In genomic region chr2:96407041-96407918, GRCh38 we compare ENCODE assay signal across 8 cellular contexts.
DNase-seq lines count a peak whose midpoint lies in the region; ATAC-seq and TF ChIP-seq lines count a peak whose summit lies in the region.

No MANE protein-coding gene starts in this region.

- H3K27ac Mint-ChIP-seq in brain: peak overlapping the region; percentile 9 to 92 (median 91)

- WGBS in iPS DF 6.9 (ENCODE audit: insufficient coverage, insufficient read length): no CpG with 5 or more reads among the region's 20 CpGs
- 20 to 24% (median 21%) methylated on average over 18 to 20 of the region's 20 CpGs for WGBS in spleen, 5 donors

- H3K4me1 ChIP-seq in ACC112 (ENCODE audit: control insufficient read depth, insufficient read depth, low read length, unreplicated experiment): peaks cover 7% of the 10 kb centered on the region
- H3K4me1 ChIP-seq in iPS DF 6.9 (ENCODE audit: control insufficient read depth, insufficient read depth, low read length): peaks cover 8% of the 10 kb centered on the region
- H3K4me1 ChIP-seq in spleen: peaks cover 6 to 44% (median 21%) of the 10 kb centered on the region in 6 donors

- TF ChIP-seq CTCF in VCaP (conservative IDR thresholded peaks at IDR 0.05): peak; percentile 86
- TF ChIP-seq CTCF in brain (conservative IDR thresholded peaks at IDR 0.05): peak; percentile 88 to 91
- peak; percentile 60 to 86 (median 79) for TF ChIP-seq CTCF in spleen (IDR thresholded peaks at IDR 0.05 in 8 of 11, conservative IDR thresholded peaks at IDR 0.05 in 3 of 11)

- H3K27ac ChIP-seq in ACC112 (ENCODE audit: low read depth, low read length) (no peak overlapping the region), VCaP (no peak overlapping the region), iPS DF 6.9 (ENCODE audit: low read length) (no peak overlapping the region), spleen (peak overlapping the region in 4 of 8 donors; percentile 29 to 56 (median 39))

- no peak overlapping the region for H3K4me3 ChIP-seq in ACC112 (ENCODE audit: low read depth, low read length)
- no peak overlapping the region for H3K4me3 ChIP-seq in iPS DF 6.9 (ENCODE audit: low read length)
- H3K4me3 ChIP-seq in spleen: peak overlapping the region in 1 of 8 donors; percentile 15

- ATAC-seq in GM18502 (IDR thresholded peaks at IDR 0.05; ENCODE audit: poor library complexity, unreplicated experiment): peak; percentile 55
- ATAC-seq in GM21526 (IDR thresholded peaks at IDR 0.05; ENCODE audit: low FRiP score, unreplicated experiment): no peak

- H3K9me3 Mint-ChIP-seq in brain: peaks cover 0 to 5% (median 0%) of the 10 kb centered on the region in 5 experiments

- H3K27me3 ChIP-seq in ACC112 (ENCODE audit: insufficient read depth, low read length): no peaks in the 10 kb centered on the region
- no peaks in the 10 kb centered on the region for H3K27me3 ChIP-seq in iPS DF 6.9 (ENCODE audit: control insufficient read depth, insufficient read depth, low read length)
- H3K27me3 ChIP-seq in spleen (replicated peaks in 1 of 7): no peaks in the 10 kb centered on the region

- H3K79me2 ChIP-seq in ACC112 (ENCODE audit: control insufficient read depth, insufficient read depth, low read length, unreplicated experiment): no peaks in the 10 kb centered on the region

- TF ChIP-seq POLR2A in spleen (IDR thresholded peaks at IDR 0.05): no peak

- H3K27me3 Mint-ChIP-seq in brain: peaks cover 9% of the 10 kb centered on the region

- H3K36me3 Mint-ChIP-seq in brain: no peaks in the 10 kb centered on the region

- H2AFZ ChIP-seq in ACC112 (ENCODE audit: low read length, unreplicated experiment): peak overlapping the region; percentile 53

- H3K9me3 ChIP-seq in iPS DF 6.9 (ENCODE audit: control insufficient read depth, insufficient read depth, low read length) (no peaks in the 10 kb centered on the region), spleen (no peaks in the 10 kb centered on the region)

- peak; percentile 76 for DNase-seq in NCI-H1694 (lab: John Stamatoyannopoulos, UW)
- DNase-seq in iPS DF 6.9 (ENCODE audit: low read depth, low spot score): peak; percentile 77
- DNase-seq in spleen: peak; percentile 89

- intact Hi-C loops in spleen (cut with DNase I; ENCODE audit: low total_unique reads): loop anchor here (5.0 kb wide), 1 partner anchor 100 kb away; the partner anchor contains the start of gene NEURL3

- H3K4me1 Mint-ChIP-seq in brain: peaks cover 57% of the 10 kb centered on the region

- H3K4me3 Mint-ChIP-seq in brain: peak overlapping the region in 3 of 5 experiments; percentile 47 to 72 (median 63)

- H3K36me3 ChIP-seq in ACC112 (ENCODE audit: insufficient read depth, low read length): no peaks in the 10 kb centered on the region
- H3K36me3 ChIP-seq in iPS DF 6.9 (ENCODE audit: control insufficient read depth, insufficient read depth, low read length): no peaks in the 10 kb centered on the region
- no peaks in the 10 kb centered on the region for H3K36me3 ChIP-seq in spleen
